In genomic region chr11:130400793-130401483, GRCh38 we compare ENCODE assay signal across 14 cellular contexts. TPM values are rescaled to one million over a fixed set of nuclear protein-coding genes. Genes with fewer than 3 reads are reported as not detected.
DNase-seq lines count a peak whose midpoint lies in the region; ATAC-seq and TF ChIP-seq lines count a peak whose summit lies in the region.
"Had no signal": no experiment of that assay in that cellular context is flagged by ENCODE, and none has a peak within 500 bp of the region (broad histone marks: within the 10 kb centered on the region; RNA-seq: fewer than 3 reads in every experiment).

No MANE protein-coding gene starts in this region.

- no peak overlapping the region for H3K4me3 ChIP-seq in HL-60 (replicated peaks; ENCODE audit: insufficient read depth, low read length)
- no peak overlapping the region for H3K4me3 ChIP-seq in heart right ventricle
- H3K4me3 ChIP-seq in transverse colon, result no peak overlapping the region
- H3K4me3 ChIP-seq: spleen had no signal

- H3K9me3 ChIP-seq in heart right ventricle (no peaks in the 10 kb centered on the region), transverse colon (no peaks in the 10 kb centered on the region)
- H3K9me3 ChIP-seq: spleen had no signal

- no peak for TF ChIP-seq POLR2A in transverse colon (IDR thresholded peaks at IDR 0.05)

- H3K27me3 ChIP-seq in HL-60 (ENCODE audit: insufficient read depth, poor library complexity, severe bottlenecking) (peaks cover 2% of the 10 kb centered on the region), heart right ventricle (no peaks in the 10 kb centered on the region), transverse colon (no peaks in the 10 kb centered on the region)

- WGBS in heart right ventricle, 2 donors, result 36 to 48% methylated on average over 13 of the region's 13 CpGs
- 48 to 66% methylated on average over 6 to 13 of the region's 13 CpGs for WGBS in transverse colon (ENCODE audit: low coverage in 1 of 2), 2 donors

- no peak for TF ChIP-seq EP300 in transverse colon (IDR thresholded peaks at IDR 0.05; ENCODE audit: low read depth)

- ATAC-seq in heart right ventricle (peak in 7 of 8 donors; percentile 37 to 66 (median 50)), HG02938 (IDR thresholded peaks at IDR 0.05; ENCODE audit: unreplicated experiment) (no peak), HG02610 (IDR thresholded peaks at IDR 0.05; ENCODE audit: unreplicated experiment) (no peak), HG03159 (IDR thresholded peaks at IDR 0.05; ENCODE audit: unreplicated experiment) (no peak)

- H3K4me1 ChIP-seq in heart right ventricle (peaks cover 0 to 44% (median 32%) of the 10 kb centered on the region in 9 donors), transverse colon (peaks cover 6 to 31% (median 18%) of the 10 kb centered on the region in 4 donors)

- TF ChIP-seq CTCF in HL-60 (IDR thresholded peaks at IDR 0.05; ENCODE audit: insufficient read depth, low read length) (no peak), heart right ventricle (IDR thresholded peaks at IDR 0.05) (no peak), transverse colon (IDR thresholded peaks at IDR 0.05) (no peak)

- H3K36me3 ChIP-seq in heart right ventricle (no peaks in the 10 kb centered on the region), transverse colon (no peaks in the 10 kb centered on the region)
- H3K36me3 ChIP-seq: spleen had no signal

- intact Hi-C loops in heart right ventricle (cut with DNase I), result loop anchor here in 1 of 10 donors (10.0 kb wide), 1 partner anchor 186 kb away; no protein-coding TSS in a partner anchor
- intact Hi-C loops in transverse colon (cut with DNase I; ENCODE audit: low total_unique reads), result no loop called here

- DNase-seq in HL-60 (ENCODE audit: low read depth in 1 of 2, low spot score in 1 of 2) (peak; percentile 28 to 56), amniotic stem cell (lab: John Stamatoyannopoulos, UW) (peak; percentile 42), heart right ventricle (peak in 1 of 2 donors; percentile 51), transverse colon (no peak)
- no peak for DNase-seq in stimulated activated CD4-positive, alpha-beta T cell treated with anti-CD3 and anti-CD28 coated beads, Interleukin-15, amount 100 ng/mL, for 24 hours
- DNase-seq: activated naive CD4-positive, alpha-beta T cell treated with Interleukin-2 at 50 U/mL for 16 hours; NCI-H1048; NK-92 treated with Interleukin-12 subunit alpha and Interleukin-12 subunit beta, amount 100 ng/mL, for 24 hours; spleen; stimulated activated naive CD4-positive, alpha-beta T cell treated with Interleukin-2 at 50 U/mL for 16 hours had no signal

- in situ Hi-C loops in transverse colon (cut with MboI; ENCODE audit: low pct_ligation_motif_present in 1 of 4, low pct_unique_long_range_greater_than_20kb in 1 of 4, low sequenced_read_pairs in 3 of 4), result loop anchor here in 1 of 4 donors (25.0 kb wide), 1 partner anchor 189 kb away; no protein-coding TSS in a partner anchor

- H3K27ac ChIP-seq in HL-60 (replicated peaks) (no peak overlapping the region), heart right ventricle (peak overlapping the region in 6 of 10 donors; percentile 20 to 71 (median 50)), transverse colon (peak overlapping the region; percentile 17 to 84 (median 48))
- H3K27ac ChIP-seq: spleen had no signal

RNA-seq across cellular contexts. Expression of gene ADAMTS8, which starts 27.5 kb away (rescaled TPM):
- total RNA-seq in heart right ventricle (1 to 10 TPM in 5 of 10 donors, under 1 TPM in 5; 0.28 to 2.6 (median 1.1) TPM), transverse colon (under 1 TPM in 3 of 4 donors, not detected in 1; 0.27 to 1.00 (median 0.95) TPM)
- polyA plus RNA-seq in heart right ventricle, result 1 to 10 TPM in 1 of 2 donors, under 1 TPM in 1; 0.29 to 2.1 TPM
- total RNA-seq: epithelial cell of proximal tubule had no signal

RNA-seq across cellular contexts. Expression of gene ADAMTS15, which starts 47.5 kb away (rescaled TPM):
- total RNA-seq in heart right ventricle, result 10 to 100 TPM in 8 of 10 donors, 1 to 10 TPM in 2; 7.7 to 49.4 (median 14.2) TPM
- 10 to 100 TPM; 16.9 to 36.3 TPM for polyA plus RNA-seq in heart right ventricle
- 1 to 10 TPM; 1.6 to 8.2 (median 2.4) TPM for total RNA-seq in transverse colon

Comparison
In these comparisons a context has a peak if more than half of its experiments do, and no peak if none do; other contexts are left out.
1. DNase-seq: peak in HL-60 (2 of 2) and amniotic stem cell (single experiment); none in transverse colon (single experiment) and stimulated activated CD4-positive, alpha-beta T cell treated with anti-CD3 and anti-CD28 coated beads, Interleukin-15, amount 100 ng/mL, for 24 hours (single experiment).
2. ATAC-seq: peak in heart right ventricle (7 of 8); none in HG02938 (single experiment), HG02610 (single experiment) and HG03159 (single experiment).